Comparison of ENCODE assay signal across 1 cellular context in genomic region chr2:84906900-84907714, GRCh38.
TF ChIP-seq lines count a peak whose summit lies in the region.

No MANE protein-coding gene starts in this region.

TF ChIP-seq in HepG2, 621 proteins besides CTCF, POLR2A, EP300 and RAD21 (continued from another document and continues in another):
- TF ChIP-seq ZNF609 (CRISPR knock-in tag; IDR thresholded peaks at IDR 0.05; ENCODE audit: borderline replicate concordance) (0 out of 2 replicates have a peak, but pooled peaks have one; percentile 22), ATAD3A (CRISPR knock-in tag; IDR thresholded peaks at IDR 0.05) (no peak), PREB (CRISPR knock-in tag; IDR thresholded peaks at IDR 0.05) (no peak), FOXA1 (IDR thresholded peaks at IDR 0.05) (no peak), FOXA1 (CRISPR knock-in tag; IDR thresholded peaks at IDR 0.05) (no peak), NFKBIZ (CRISPR knock-in tag; IDR thresholded peaks at IDR 0.05) (0 out of 2 replicates have a peak, but pooled peaks have one; percentile 24), ZNF235 (CRISPR knock-in tag; IDR thresholded peaks at IDR 0.05; ENCODE audit: borderline replicate concordance) (no peak), TEF (CRISPR knock-in tag; IDR thresholded peaks at IDR 0.05) (no peak), ZBTB42 (CRISPR knock-in tag; IDR thresholded peaks at IDR 0.05) (no peak), RFXAP (CRISPR knock-in tag; IDR thresholded peaks at IDR 0.05; ENCODE audit: borderline replicate concordance) (no peak), ZNF224 (CRISPR knock-in tag; IDR thresholded peaks at IDR 0.05) (no peak), GFI1 (CRISPR knock-in tag; IDR thresholded peaks at IDR 0.05; ENCODE audit: borderline replicate concordance) (peak; percentile 60; the same call in 1 of the 2 replicates), ZNF513 (CRISPR knock-in tag; conservative IDR thresholded peaks at IDR 0.05) (no peak), YEATS4 (CRISPR knock-in tag; IDR thresholded peaks at IDR 0.05; ENCODE audit: borderline replicate concordance) (no peak), ZHX2 (IDR thresholded peaks at IDR 0.05; ENCODE audit: low read depth) (no peak), ZHX2 (CRISPR knock-in tag; IDR thresholded peaks at IDR 0.05; ENCODE audit: borderline replicate concordance) (no peak), FOXP1 (IDR thresholded peaks at IDR 0.05) (no peak), FOXP1 (CRISPR knock-in tag; IDR thresholded peaks at IDR 0.05) (no peak), SMAD3 (CRISPR knock-in tag; IDR thresholded peaks at IDR 0.05) (no peak), ZNF121 (CRISPR knock-in tag; IDR thresholded peaks at IDR 0.05) (no peak), HINFP (CRISPR knock-in tag; IDR thresholded peaks at IDR 0.05; ENCODE audit: low read depth) (no peak), ZNF598 (CRISPR knock-in tag; IDR thresholded peaks at IDR 0.05; ENCODE audit: borderline replicate concordance) (no peak), PAXIP1 (CRISPR knock-in tag; conservative IDR thresholded peaks at IDR 0.05) (0 out of 2 replicates have a peak, but pooled peaks have one; percentile 21), ZNF3 (CRISPR knock-in tag; IDR thresholded peaks at IDR 0.05) (no peak), ZNF431 (CRISPR knock-in tag; IDR thresholded peaks at IDR 0.05; ENCODE audit: borderline replicate concordance, low read depth) (no peak), HNF1A (IDR thresholded peaks at IDR 0.05; ENCODE audit: low read depth) (0 out of 2 replicates have a peak, but pooled peaks have one; percentile 5), HNF1A (CRISPR knock-in tag; IDR thresholded peaks at IDR 0.05; ENCODE audit: borderline replicate concordance) (no peak), MATR3 (CRISPR knock-in tag; IDR thresholded peaks at IDR 0.05) (no peak), TSC22D2 (CRISPR knock-in tag; IDR thresholded peaks at IDR 0.05; ENCODE audit: borderline replicate concordance) (no peak)
